ENCODE assay signal across 3 cellular contexts in genomic region chr12:54106803-54107202, GRCh38. TPM values are rescaled to one million over a fixed set of nuclear protein-coding genes. Genes with fewer than 3 reads are reported as not detected.
"Had no signal": no experiment of that assay in that cellular context is flagged by ENCODE, and none has a peak within 500 bp of the region (broad histone marks: within the 10 kb centered on the region; RNA-seq: fewer than 3 reads in every experiment).

No MANE protein-coding gene starts in this region.

RNA-seq across cellular contexts. Expression of gene HOXC4, which starts 53.2 kb away (rescaled TPM):
- total RNA-seq: left ventricle myocardium inferior, lung microvascular endothelial cell had no signal
- polyA plus RNA-seq: neural cell had no signal
